8 cellular contexts compared by ENCODE assay signal in the genomic region with DNA sequence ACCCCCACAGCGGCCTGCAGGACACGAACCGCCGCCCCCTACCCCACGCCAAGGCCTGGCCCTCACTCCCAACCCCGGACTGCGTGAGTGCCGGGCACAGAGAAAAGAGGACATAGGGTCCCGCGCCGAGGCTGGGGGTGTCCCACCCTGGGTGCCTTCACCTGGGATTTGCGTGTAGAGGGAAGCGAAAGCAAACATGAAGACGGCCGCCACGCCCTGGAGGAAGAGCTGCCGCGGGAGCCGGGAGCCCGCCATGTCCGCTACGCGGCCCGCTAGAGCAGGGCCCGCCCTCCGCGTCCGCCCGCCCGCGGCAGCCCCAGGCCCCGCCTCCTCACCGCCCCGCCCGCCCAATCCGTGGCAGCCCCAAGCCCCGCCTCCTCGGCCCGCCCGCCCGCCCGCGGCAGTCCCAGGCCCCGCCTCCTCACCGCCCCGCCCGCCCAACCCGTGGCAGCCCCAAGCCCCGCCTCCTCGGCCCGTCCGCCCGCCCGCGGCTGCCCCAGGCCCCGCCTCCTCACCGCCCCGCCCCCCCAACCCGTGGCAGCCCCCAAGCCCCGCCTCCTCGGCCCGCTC. TPM values are rescaled to one million over a fixed set of nuclear protein-coding genes. Genes with fewer than 3 reads are reported as not detected.
A peak's percentile ranks its signal among the peaks of the same experiment; 100 is the strongest.
DNase-seq lines count a peak whose midpoint lies in the region; ATAC-seq, FAIRE-seq and TF ChIP-seq lines count a peak whose summit lies in the region.

A gene with protein sequence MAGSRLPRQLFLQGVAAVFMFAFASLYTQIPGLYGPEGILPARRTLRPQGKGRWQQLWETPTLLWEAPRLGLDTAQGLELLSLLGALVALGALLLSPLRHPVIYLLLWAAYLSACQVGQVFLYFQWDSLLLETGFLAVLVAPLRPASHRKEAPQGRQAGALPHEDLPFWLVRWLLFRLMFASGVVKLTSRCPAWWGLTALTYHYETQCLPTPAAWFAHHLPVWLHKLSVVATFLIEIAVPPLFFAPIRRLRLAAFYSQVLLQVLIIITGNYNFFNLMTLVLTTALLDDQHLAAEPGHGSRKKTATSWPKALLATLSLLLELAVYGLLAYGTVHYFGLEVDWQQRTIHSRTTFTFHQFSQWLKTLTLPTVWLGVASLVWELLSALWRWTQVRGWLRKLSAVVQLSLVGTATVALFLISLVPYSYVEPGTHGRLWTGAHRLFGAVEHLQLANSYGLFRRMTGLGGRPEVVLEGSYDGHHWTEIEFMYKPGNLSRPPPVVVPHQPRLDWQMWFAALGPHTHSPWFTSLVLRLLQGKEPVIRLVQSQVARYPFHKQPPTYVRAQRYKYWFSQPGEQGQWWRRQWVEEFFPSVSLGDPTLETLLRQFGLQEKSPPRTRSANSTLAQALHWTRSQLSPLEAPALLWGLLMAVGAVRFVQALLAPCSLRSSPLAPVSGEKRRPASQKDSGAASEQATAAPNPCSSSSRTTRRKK (minus strand): TSS at position 282 of the 570 bp plus-strand sequence. CDS start 27 bp downstream, at position 255.

- no peaks in the 10 kb centered on the region for H3K27me3 ChIP-seq in mononuclear cell (ENCODE audit: insufficient read depth, low read length)

- H3K9me3 Mint-ChIP-seq in effector memory CD8-positive, alpha-beta T cell = no peaks in the 10 kb centered on the region

- peaks cover 11 to 16% of the 10 kb centered on the region in 2 donors for H3K4me1 Mint-ChIP-seq in effector memory CD8-positive, alpha-beta T cell (ENCODE audit: low read depth in 2 of 2)

- FAIRE-seq in GM12891 (lab: Jason Lieb, UNC) = peak; percentile 93

- 0 out of 2 replicates have a peak, but pooled peaks have one; percentile 40 for TF ChIP-seq POLR2A in GM12891 (IDR thresholded peaks at IDR 0.05; ENCODE audit: low read depth, low read length)

- DNase-seq in GM12891 (ENCODE audit: insufficient read length, low spot score) = peak; percentile 99
- peak; percentile 84 for DNase-seq in NCI-H2196 (lab: John Stamatoyannopoulos, UW; ENCODE audit: unreplicated experiment)
- peak; percentile 97 for DNase-seq in activated CD8-positive, alpha-beta memory T cell treated with anti-CD3 and anti-CD28 coated beads for 24 hours
- peak; percentile 83 to 86 (median 86) for DNase-seq in effector memory CD8-positive, alpha-beta T cell
- peak; percentile 90 to 93 for DNase-seq in stimulated activated CD8-positive, alpha-beta memory T cell treated with anti-CD3 and anti-CD28 coated beads, Interleukin-2, amount 100 ng/mL, for 1 hour (ENCODE audit: low read depth in 2 of 2)
- no peak for DNase-seq in NCI-H1436 treated with DMSO at 0.1 percent for 48 hours (lab: John Stamatoyannopoulos, UW)

- no peaks in the 10 kb centered on the region for H3K9me3 ChIP-seq in mononuclear cell (ENCODE audit: low read depth, low read length)

- peak; percentile 54 for ATAC-seq in HG02623 (IDR thresholded peaks at IDR 0.05; ENCODE audit: unreplicated experiment)
- peak; percentile 76 for ATAC-seq in effector memory CD8-positive, alpha-beta T cell (replicated peaks)

- H3K4me3 ChIP-seq in mononuclear cell (ENCODE audit: low read length) = peak within 1 kb of the TSS; percentile 72

- H3K27me3 Mint-ChIP-seq in effector memory CD8-positive, alpha-beta T cell = no peaks in the 10 kb centered on the region

- peak within 1 kb of the TSS; percentile 95 to 98 for H3K4me3 Mint-ChIP-seq in effector memory CD8-positive, alpha-beta T cell

- peak within 1 kb of the TSS; percentile 95 to 97 for H3K27ac Mint-ChIP-seq in effector memory CD8-positive, alpha-beta T cell

- peaks cover 25% of the 10 kb centered on the region for H3K4me1 ChIP-seq in mononuclear cell (ENCODE audit: insufficient read depth, low read length)

- H3K36me3 Mint-ChIP-seq in effector memory CD8-positive, alpha-beta T cell (ENCODE audit: insufficient read depth) = peaks cover 27% of the 10 kb centered on the region

TF ChIP-seq in GM12891, 5 proteins besides CTCF, POLR2A, EP300 and RAD21:
- TF ChIP-seq SPI1 (IDR thresholded peaks at IDR 0.05; ENCODE audit: low read depth, low read length) = no peak
- peak; percentile 36; the same call in 1 of the 2 replicates for TF ChIP-seq TAF1 (IDR thresholded peaks at IDR 0.05; ENCODE audit: low read depth, low read length)
- TF ChIP-seq POLR2AphosphoS5 (IDR thresholded peaks at IDR 0.05; ENCODE audit: low read depth, low read length) = peak; percentile 2; the same call in 1 of the 2 replicates
- TF ChIP-seq PAX5 (IDR thresholded peaks at IDR 0.05; ENCODE audit: insufficient read depth, low read length, severe bottlenecking) = no peak
- TF ChIP-seq POU2F2 (IDR thresholded peaks at IDR 0.05; ENCODE audit: low read depth, low read length) = no peak

RNA-seq across cellular contexts. Expression of the gene that starts here (rescaled TPM):
- 29.2 TPM for polyA plus RNA-seq in GM12891 (2012; ENCODE audit: low read depth, missing spikeins)
- total RNA-seq in mononuclear cell = 22.8 TPM
